Comparison of ENCODE assay signal across 31 cellular contexts in the genomic region with DNA sequence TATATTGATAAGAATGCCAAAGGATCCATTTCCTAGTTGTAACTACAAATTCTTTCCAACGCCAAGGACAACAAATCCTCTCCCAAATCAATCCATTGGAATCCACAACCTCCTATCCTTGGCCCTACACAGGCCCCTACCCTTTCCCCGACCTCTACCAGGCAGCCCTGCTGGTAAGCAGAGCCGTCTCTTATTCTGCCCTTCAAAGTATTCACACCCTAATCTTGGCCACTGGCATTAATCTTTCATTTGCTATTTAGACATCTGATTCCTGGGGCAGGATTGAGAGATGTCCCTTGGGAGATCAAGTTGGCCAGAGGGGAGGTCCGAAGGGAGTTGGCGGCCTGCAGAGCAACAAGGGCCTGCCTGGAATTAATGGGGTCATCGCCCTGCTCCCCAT.
"Had no signal": no experiment of that assay in that cellular context is flagged by ENCODE, and none has a peak within 500 bp of the region (broad histone marks: within the 10 kb centered on the region; RNA-seq: fewer than 3 reads in every experiment).

No MANE protein-coding gene starts in this region.

- H3K4me1 Mint-ChIP-seq: activated CD4-positive, alpha-beta T cell treated with anti-CD3 and anti-CD28 coated beads for 36 hours; activated CD8-positive, alpha-beta memory T cell treated with anti-CD3 and anti-CD28 coated beads, Interleukin-2, amount 10 ng/mL, durations not matched to agents 7 days and 5 days; activated naive CD4-positive, alpha-beta T cell treated with anti-CD3 and anti-CD28 coated beads, Interleukin-2, amount 50 U/mL, for 24 hours; activated naive CD8-positive, alpha-beta T cell treated with anti-CD3 and anti-CD28 coated beads for 36 hours had no signal

- H3K36me3 ChIP-seq: colonic mucosa, esophagus squamous epithelium, gastroesophageal sphincter, heart right ventricle had no signal

- H3K27ac Mint-ChIP-seq: activated CD4-positive, alpha-beta memory T cell treated with anti-CD3 and anti-CD28 coated beads for 36 hours; activated CD4-positive, alpha-beta T cell treated with anti-CD3 and anti-CD28 coated beads for 36 hours; activated CD4-positive, alpha-beta T cell treated with anti-CD3 and anti-CD28 coated beads, Interleukin-2, amount 10 ng/mL, durations not matched to agents 24 days and 14 days; activated CD8-positive, alpha-beta memory T cell treated with anti-CD3 and anti-CD28 coated beads, Interleukin-2, amount 10 ng/mL, durations not matched to agents 7 days and 5 days; activated CD8-positive, alpha-beta T cell treated with anti-CD3 and anti-CD28 coated beads, Interleukin-2, amount 10 ng/mL, durations not matched to agents 7 days and 5 days; activated naive CD4-positive, alpha-beta T cell treated with anti-CD3 and anti-CD28 coated beads for 36 hours; activated naive CD4-positive, alpha-beta T cell treated with anti-CD3 and anti-CD28 coated beads, Interleukin-2, amount 50 U/mL, for 24 hours; activated naive CD8-positive, alpha-beta T cell treated with anti-CD3 and anti-CD28 coated beads for 36 hours; activated T-helper 1 cell treated with anti-CD3 and anti-CD28 coated beads, Interleukin-12 subunit alpha, Interleukin-12 subunit beta, Interleukin-2, Interleukin-4 antibody, amounts not matched to agents 30 ng/mL and 10 ng/mL and 1 ng/mL, durations not matched to agents 14 hours and 24 hours and 36 hours; activated T-helper 2 cell treated with anti-CD3 and anti-CD28 coated beads, Interferon-gamma antibody, Interleukin-2, Interleukin-4, amounts not matched to agents 10 μg/mL and 5 μg/mL and 100 μg/mL, durations not matched to agents 14 hours and 24 hours and 36 hours; T-helper 17 cell; T-helper 2 cell treated with Interferon-gamma antibody and Interleukin-4, amounts not matched to agents 5 μg/mL and 100 μg/mL, for 36 hours had no signal

- H3K4me3 ChIP-seq: body of pancreas, colonic mucosa, esophagus squamous epithelium, gastroesophageal sphincter, heart right ventricle had no signal

- H3K9me3 Mint-ChIP-seq: activated CD4-positive, alpha-beta memory T cell treated with anti-CD3 and anti-CD28 coated beads for 36 hours; activated CD4-positive, alpha-beta T cell treated with anti-CD3 and anti-CD28 coated beads, Interleukin-2, amount 10 ng/mL, durations not matched to agents 24 days and 14 days; activated naive CD4-positive, alpha-beta T cell treated with anti-CD3 and anti-CD28 coated beads for 36 hours; activated naive CD4-positive, alpha-beta T cell treated with anti-CD3 and anti-CD28 coated beads, Interleukin-2, amount 50 U/mL, for 24 hours; activated naive CD8-positive, alpha-beta T cell treated with anti-CD3 and anti-CD28 coated beads for 36 hours; activated T-helper 1 cell treated with anti-CD3 and anti-CD28 coated beads, Interleukin-12 subunit alpha, Interleukin-12 subunit beta, Interleukin-2, Interleukin-4 antibody, amounts not matched to agents 30 ng/mL and 10 ng/mL and 1 ng/mL, durations not matched to agents 14 hours and 24 hours and 36 hours; activated T-helper 2 cell treated with anti-CD3 and anti-CD28 coated beads, Interferon-gamma antibody, Interleukin-2, Interleukin-4, amounts not matched to agents 10 μg/mL and 5 μg/mL and 100 μg/mL, durations not matched to agents 14 hours and 24 hours and 36 hours; T-helper 2 cell treated with Interferon-gamma antibody and Interleukin-4, amounts not matched to agents 5 μg/mL and 100 μg/mL, for 36 hours had no signal

- H3K27ac ChIP-seq: body of pancreas, colonic mucosa, epithelial cell of prostate, esophagus squamous epithelium, gastroesophageal sphincter, heart right ventricle had no signal

- H3K27me3 ChIP-seq: colonic mucosa, esophagus squamous epithelium, heart right ventricle had no signal

- H3K36me3 Mint-ChIP-seq: activated CD4-positive, alpha-beta memory T cell treated with anti-CD3 and anti-CD28 coated beads for 36 hours; activated naive CD4-positive, alpha-beta T cell treated with anti-CD3 and anti-CD28 coated beads, Interleukin-2, amount 50 U/mL, for 24 hours; activated naive CD8-positive, alpha-beta T cell treated with anti-CD3 and anti-CD28 coated beads for 36 hours had no signal

- H3K27me3 Mint-ChIP-seq: activated CD4-positive, alpha-beta memory T cell treated with anti-CD3 and anti-CD28 coated beads for 36 hours; activated CD4-positive, alpha-beta T cell treated with anti-CD3 and anti-CD28 coated beads for 36 hours; activated naive CD4-positive, alpha-beta T cell treated with anti-CD3 and anti-CD28 coated beads, Interleukin-2, amount 50 U/mL, for 24 hours; activated naive CD8-positive, alpha-beta T cell treated with anti-CD3 and anti-CD28 coated beads for 36 hours; T-helper 17 cell had no signal

- H3K4me1 ChIP-seq: body of pancreas, colonic mucosa had no signal

- H3K9me3 ChIP-seq: body of pancreas, colonic mucosa, esophagus squamous epithelium, gastroesophageal sphincter, heart right ventricle had no signal

- DNase-seq: activated CD4-positive, alpha-beta memory T cell treated with anti-CD3 and anti-CD28 coated beads for 36 hours; activated CD4-positive, alpha-beta T cell treated with anti-CD3 and anti-CD28 coated beads for 36 hours; activated CD4-positive, alpha-beta T cell treated with anti-CD3 and anti-CD28 coated beads, Interleukin-2, amount 10 ng/mL, durations not matched to agents 24 days and 14 days; activated CD4-positive, CD25-positive, alpha-beta regulatory T cell; activated CD4-positive, CD25-positive, alpha-beta regulatory T cell treated with anti-CD3 and anti-CD28 coated beads, Interleukin-2, amount 50 U/mL, for 72 hours; activated CD8-positive, alpha-beta memory T cell treated with anti-CD3 and anti-CD28 coated beads, Interleukin-2, amount 10 ng/mL, durations not matched to agents 7 days and 5 days; activated CD8-positive, alpha-beta memory T cell treated with anti-CD3 and anti-CD28 coated beads, Interleukin-2, amount 50 U/mL, for 4 hours; activated CD8-positive, alpha-beta T cell treated with anti-CD3 and anti-CD28 coated beads, Interleukin-2, amount 10 ng/mL, durations not matched to agents 7 days and 5 days; activated effector memory CD4-positive, alpha-beta T cell treated with anti-CD3 and anti-CD28 coated beads, Interleukin-2, amount 50 U/mL, for 16 hours; activated naive CD4-positive, alpha-beta T cell treated with anti-CD3 and anti-CD28 coated beads for 36 hours; activated naive CD8-positive, alpha-beta T cell treated with anti-CD3 and anti-CD28 coated beads for 36 hours; activated T-cell treated with anti-CD3 and anti-CD28 coated beads, Interleukin-2, amount 50 U/mL, for 1 hour; activated T-cell treated with anti-CD3 and anti-CD28 coated beads, Interleukin-2, amount 50 U/mL, for 48 hours; amniotic stem cell; anterior cingulate cortex; body of pancreas; caudate nucleus; colonic mucosa; effector CD8-positive, alpha-beta T cell; esophagus squamous epithelium; foreskin melanocyte; heart right ventricle; T-helper 1 cell; T-helper 17 cell; T1000 had no signal

- H3K4me3 Mint-ChIP-seq: activated CD4-positive, alpha-beta memory T cell treated with anti-CD3 and anti-CD28 coated beads for 36 hours; activated CD4-positive, alpha-beta T cell treated with anti-CD3 and anti-CD28 coated beads for 36 hours; activated CD4-positive, alpha-beta T cell treated with anti-CD3 and anti-CD28 coated beads, Interleukin-2, amount 10 ng/mL, durations not matched to agents 24 days and 14 days; activated CD8-positive, alpha-beta memory T cell treated with anti-CD3 and anti-CD28 coated beads, Interleukin-2, amount 10 ng/mL, durations not matched to agents 7 days and 5 days; activated CD8-positive, alpha-beta T cell treated with anti-CD3 and anti-CD28 coated beads, Interleukin-2, amount 10 ng/mL, durations not matched to agents 7 days and 5 days; activated naive CD4-positive, alpha-beta T cell treated with anti-CD3 and anti-CD28 coated beads for 36 hours; activated naive CD4-positive, alpha-beta T cell treated with anti-CD3 and anti-CD28 coated beads, Interleukin-2, amount 50 U/mL, for 24 hours; activated naive CD8-positive, alpha-beta T cell treated with anti-CD3 and anti-CD28 coated beads for 36 hours; activated T-helper 1 cell treated with anti-CD3 and anti-CD28 coated beads, Interleukin-12 subunit alpha, Interleukin-12 subunit beta, Interleukin-2, Interleukin-4 antibody, amounts not matched to agents 30 ng/mL and 10 ng/mL and 1 ng/mL, durations not matched to agents 14 hours and 24 hours and 36 hours; T-helper 17 cell; T-helper 2 cell treated with Interferon-gamma antibody and Interleukin-4, amounts not matched to agents 5 μg/mL and 100 μg/mL, for 36 hours had no signal
